ENCODE assay signal across 11 cellular contexts in the genomic region with DNA sequence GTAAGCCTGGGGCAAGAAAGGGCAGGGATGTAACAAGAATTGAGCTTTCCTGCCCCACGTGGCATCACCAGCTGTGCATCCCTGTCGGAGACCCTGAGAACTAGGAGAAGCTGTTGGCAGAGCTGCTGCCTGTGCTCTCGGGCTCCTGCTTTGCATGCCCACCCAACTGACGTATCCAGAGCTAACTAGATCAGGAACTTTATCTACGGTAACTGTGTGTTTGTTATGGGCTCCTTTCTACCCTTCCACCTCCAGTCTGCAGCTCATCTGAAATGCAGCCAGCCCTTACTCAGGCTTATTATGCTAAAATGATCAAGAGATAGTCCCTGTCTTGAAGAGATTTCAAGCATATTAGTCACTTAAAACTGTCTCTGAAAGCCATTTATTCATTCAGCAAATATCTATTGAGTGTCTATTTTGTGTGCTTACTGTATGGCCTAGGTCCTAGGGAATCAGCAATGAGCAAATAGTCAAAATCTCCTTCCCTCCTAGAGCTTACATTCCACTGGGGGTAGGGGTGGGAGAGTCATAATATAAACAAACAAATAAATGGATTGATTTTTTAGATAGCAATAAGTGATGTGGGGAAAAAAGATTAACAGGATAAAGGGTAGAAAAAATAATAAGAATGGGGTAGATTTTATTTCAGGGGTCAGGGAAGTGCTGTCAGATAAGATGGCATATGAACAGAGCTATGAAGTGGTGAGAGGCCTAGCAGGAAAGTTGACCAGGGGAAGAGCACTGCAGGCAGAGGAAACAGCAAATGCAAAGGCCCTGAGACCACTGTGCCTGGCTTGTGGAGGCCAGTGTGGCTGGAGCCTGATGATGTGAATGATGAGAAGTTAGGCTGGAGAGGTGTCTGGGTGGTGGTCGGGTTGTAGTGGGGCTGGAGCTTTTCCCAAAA.
DNase-seq lines count a peak whose midpoint lies in the region; TF ChIP-seq lines count a peak whose summit lies in the region.
"Had no signal": no experiment of that assay in that cellular context is flagged by ENCODE, and none has a peak within 500 bp of the region (broad histone marks: within the 10 kb centered on the region; RNA-seq: fewer than 3 reads in every experiment).

No MANE protein-coding gene starts in this region.

- H3K4me3 Mint-ChIP-seq in chondrocyte (ENCODE audit: unreplicated experiment) (no peak overlapping the region), endothelial cell (ENCODE audit: unreplicated experiment) (no peak overlapping the region)
- H3K4me3 Mint-ChIP-seq: activated CD4-positive, alpha-beta memory T cell treated with anti-CD3 and anti-CD28 coated beads, Interleukin-2, amount 10 ng/mL, durations not matched to agents 7 days and 5 days had no signal

- TF ChIP-seq CTCF in chondrocyte (IDR thresholded peaks at IDR 0.05) (no peak), endothelial cell (IDR thresholded peaks at IDR 0.05; ENCODE audit: unreplicated experiment) (no peak)

- H3K27me3 Mint-ChIP-seq in chondrocyte (ENCODE audit: low read depth) (no peaks in the 10 kb centered on the region), endothelial cell (ENCODE audit: unreplicated experiment) (no peaks in the 10 kb centered on the region)
- H3K27me3 Mint-ChIP-seq: activated CD4-positive, alpha-beta memory T cell treated with anti-CD3 and anti-CD28 coated beads, Interleukin-2, amount 10 ng/mL, durations not matched to agents 7 days and 5 days had no signal

- H3K9me3 Mint-ChIP-seq in chondrocyte (ENCODE audit: low read depth) (peaks cover 17% of the 10 kb centered on the region), endothelial cell (ENCODE audit: unreplicated experiment) (peaks cover 3% of the 10 kb centered on the region)

- H3K27ac Mint-ChIP-seq in chondrocyte (ENCODE audit: unreplicated experiment), result peak overlapping the region; percentile 92
- H3K27ac Mint-ChIP-seq in endothelial cell (ENCODE audit: unreplicated experiment), result no peak overlapping the region
- H3K27ac Mint-ChIP-seq: activated CD4-positive, alpha-beta memory T cell treated with anti-CD3 and anti-CD28 coated beads, Interleukin-2, amount 10 ng/mL, durations not matched to agents 7 days and 5 days had no signal

- H3K36me3 Mint-ChIP-seq in chondrocyte (ENCODE audit: low read depth) (peaks cover 24% of the 10 kb centered on the region), endothelial cell (ENCODE audit: low read depth, unreplicated experiment) (peaks cover 3% of the 10 kb centered on the region)

- DNase-seq in EH (ENCODE audit: low read depth), result peak; percentile 95
- peak; percentile 77 to 78 for DNase-seq in NCI-H526 (lab: John Stamatoyannopoulos, UW)
- DNase-seq in chondrocyte (ENCODE audit: low spot score), result no peak
- peak; percentile 60 for DNase-seq in non-pigmented ciliary epithelial cell (ENCODE audit: low read depth)
- DNase-seq in NCI-H2171 treated with DMSO at 0.1 percent for 48 hours (lab: John Stamatoyannopoulos, UW), result no peak
- no peak for DNase-seq in endothelial cell (ENCODE audit: low spot score)
- no peak for DNase-seq in stimulated activated CD4-positive, alpha-beta T cell treated with anti-CD3 and anti-CD28 coated beads, Interleukin-12 subunit alpha, Interleukin-12 subunit beta, amount 100 ng/mL, for 4 hours
- no peak for DNase-seq in T-helper 9 cell
- DNase-seq: activated CD4-positive, alpha-beta memory T cell treated with anti-CD3 and anti-CD28 coated beads, Interleukin-2, amount 10 ng/mL, durations not matched to agents 7 days and 5 days; small intestine; stimulated activated CD8-positive, alpha-beta memory T cell treated with anti-CD3 and anti-CD28 coated beads, Interleukin-4, amount 100 ng/mL, for 48 hours had no signal

- H3K4me1 Mint-ChIP-seq in chondrocyte (ENCODE audit: low read depth) (peaks cover 54% of the 10 kb centered on the region), endothelial cell (ENCODE audit: unreplicated experiment) (no peaks in the 10 kb centered on the region)

Comparison
In these comparisons a context has a peak if more than half of its experiments do, and no peak if none do; other contexts are left out.
1. DNase-seq: peak in EH (single experiment), NCI-H526 (2 of 2) and non-pigmented ciliary epithelial cell (single experiment); none in chondrocyte (single experiment), NCI-H2171 treated with DMSO at 0.1 percent for 48 hours (single experiment), endothelial cell (single experiment), stimulated activated CD4-positive, alpha-beta T cell treated with anti-CD3 and anti-CD28 coated beads, Interleukin-12 subunit alpha, Interleukin-12 subunit beta, amount 100 ng/mL, for 4 hours (single experiment) and T-helper 9 cell (single experiment).